11 cellular contexts compared by ENCODE assay signal in the genomic region with DNA sequence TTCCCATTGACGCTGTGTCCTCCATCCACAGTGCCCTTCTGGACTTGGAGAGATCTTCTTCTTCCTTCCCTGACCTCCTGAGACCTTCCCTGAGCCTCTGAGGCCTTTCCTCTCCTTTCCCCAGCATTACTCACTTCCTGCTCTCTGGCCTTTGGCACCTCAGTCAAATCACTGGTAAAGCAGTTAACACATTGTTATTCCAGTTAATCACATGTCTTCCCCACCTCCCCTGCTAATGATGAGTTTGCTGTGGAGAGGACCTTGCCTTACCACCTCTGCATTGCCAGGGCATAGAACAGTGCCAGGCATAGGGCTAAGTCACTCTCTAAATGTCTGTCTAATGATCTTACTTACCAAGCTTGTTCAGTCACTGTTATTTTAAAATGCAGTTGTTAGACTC.
A peak's percentile ranks its signal among the peaks of the same experiment; 100 is the strongest.
DNase-seq lines count a peak whose midpoint lies in the region; ATAC-seq, FAIRE-seq and TF ChIP-seq lines count a peak whose summit lies in the region.
"Had no signal": no experiment of that assay in that cellular context is flagged by ENCODE, and none has a peak within 500 bp of the region (broad histone marks: within the 10 kb centered on the region; RNA-seq: fewer than 3 reads in every experiment).

No MANE protein-coding gene starts in this region.

- 58 to 81% (median 74%) methylated on average over 1 of the region's 1 CpG for WGBS in psoas muscle, 3 donors

- peak; percentile 65 for FAIRE-seq in RCC 7860 (lab: Jason Lieb, UNC)

- no peak overlapping the region for H3K27ac Mint-ChIP-seq in GM23338

- H3K27me3 ChIP-seq in GM23338 (ENCODE audit: insufficient read depth) (no peaks in the 10 kb centered on the region), foreskin keratinocyte (no peaks in the 10 kb centered on the region), psoas muscle (ENCODE audit: insufficient read depth in 3 of 3, low read length in 2 of 3) (no peaks in the 10 kb centered on the region)
- H3K27me3 ChIP-seq: SJSA1 had no signal

- peaks cover 3% of the 10 kb centered on the region for H3K27me3 Mint-ChIP-seq in GM23338 (ENCODE audit: insufficient read depth, low read depth, poor library complexity)

- intact Hi-C loops in psoas muscle (cut with DNase I), result no loop called here

- H3K4me1 Mint-ChIP-seq in GM23338, result peaks cover 6% of the 10 kb centered on the region

- no peak overlapping the region for H3K4me2 ChIP-seq in GM23338

- no peaks in the 10 kb centered on the region for H3K79me2 ChIP-seq in GM23338 (replicated peaks; ENCODE audit: insufficient read depth)

- H3K9me3 ChIP-seq in psoas muscle, result no peaks in the 10 kb centered on the region
- H3K9me3 ChIP-seq: SJSA1 had no signal

- H4K20me1 ChIP-seq in GM23338 (replicated peaks; ENCODE audit: insufficient read depth), result no peaks in the 10 kb centered on the region

- TF ChIP-seq CTCF in GM23338 (conservative IDR thresholded peaks at IDR 0.05; ENCODE audit: low read depth in 2 of 2), result no peak
- no peak for TF ChIP-seq CTCF in foreskin keratinocyte (conservative IDR thresholded peaks at IDR 0.05)
- TF ChIP-seq CTCF in psoas muscle (IDR thresholded peaks at IDR 0.05), result no peak

- DNase-seq in GM23338 (ENCODE audit: low spot score) (no peak), RCC 7860 (ENCODE audit: low spot score) (peak; percentile 72), foreskin keratinocyte (peak in 1 of 2 donors; percentile 28), psoas muscle (no peak), DMS114 treated with DMSO at 0.1 percent for 48 hours (lab: John Stamatoyannopoulos, UW; ENCODE audit: unreplicated experiment) (no peak), anterior cingulate cortex (lab: John Stamatoyannopoulos, UW) (no peak)
- DNase-seq: activated CD8-positive, alpha-beta memory T cell treated with anti-CD3 and anti-CD28 coated beads for 24 hours; GF-D8 had no signal

- H3K4me3 Mint-ChIP-seq in GM23338, result no peak overlapping the region

- peak overlapping the region; percentile 12; the same call in 1 of the 2 replicates for H2AFZ ChIP-seq in GM23338

- H3K4me3 ChIP-seq in GM23338 (no peak overlapping the region), psoas muscle (no peak overlapping the region)
- H3K4me3 ChIP-seq: SJSA1 had no signal

- no peaks in the 10 kb centered on the region for H3K9me3 Mint-ChIP-seq in GM23338

- H3K27ac ChIP-seq in GM23338 (ENCODE audit: low read depth) (no peak overlapping the region), foreskin keratinocyte (no peak overlapping the region), psoas muscle (peak overlapping the region; percentile 32)
- H3K27ac ChIP-seq: SJSA1 had no signal

- H3K36me3 ChIP-seq in GM23338 (ENCODE audit: insufficient read depth), result no peaks in the 10 kb centered on the region
- H3K36me3 ChIP-seq in psoas muscle (ENCODE audit: insufficient read depth in 1 of 2, low read depth in 1 of 2), result no peaks in the 10 kb centered on the region
- H3K36me3 ChIP-seq: SJSA1 had no signal

- no peaks in the 10 kb centered on the region for H3K36me3 Mint-ChIP-seq in GM23338 (ENCODE audit: low read depth)

- no peaks in the 10 kb centered on the region for H3K9me2 ChIP-seq in GM23338 (ENCODE audit: insufficient read depth)

- no peaks in the 10 kb centered on the region for H3F3A ChIP-seq in GM23338 (replicated peaks; ENCODE audit: low read depth)

- H3K4me1 ChIP-seq in GM23338 (ENCODE audit: insufficient read depth) (no peaks in the 10 kb centered on the region), foreskin keratinocyte (peaks cover 4% of the 10 kb centered on the region), psoas muscle (no peaks in the 10 kb centered on the region)

- ATAC-seq in GM23338 (no peak), foreskin keratinocyte (peak; percentile 18), psoas muscle (peak in 3 of 4 donors; percentile 44 to 58 (median 54)), GM19395 (IDR thresholded peaks at IDR 0.05; ENCODE audit: unreplicated experiment) (no peak), HG03196 (IDR thresholded peaks at IDR 0.05; ENCODE audit: unreplicated experiment) (no peak)

TF ChIP-seq in GM23338, 12 proteins besides CTCF, POLR2A, EP300 and RAD21:
- TF ChIP-seq, protein P1, sequence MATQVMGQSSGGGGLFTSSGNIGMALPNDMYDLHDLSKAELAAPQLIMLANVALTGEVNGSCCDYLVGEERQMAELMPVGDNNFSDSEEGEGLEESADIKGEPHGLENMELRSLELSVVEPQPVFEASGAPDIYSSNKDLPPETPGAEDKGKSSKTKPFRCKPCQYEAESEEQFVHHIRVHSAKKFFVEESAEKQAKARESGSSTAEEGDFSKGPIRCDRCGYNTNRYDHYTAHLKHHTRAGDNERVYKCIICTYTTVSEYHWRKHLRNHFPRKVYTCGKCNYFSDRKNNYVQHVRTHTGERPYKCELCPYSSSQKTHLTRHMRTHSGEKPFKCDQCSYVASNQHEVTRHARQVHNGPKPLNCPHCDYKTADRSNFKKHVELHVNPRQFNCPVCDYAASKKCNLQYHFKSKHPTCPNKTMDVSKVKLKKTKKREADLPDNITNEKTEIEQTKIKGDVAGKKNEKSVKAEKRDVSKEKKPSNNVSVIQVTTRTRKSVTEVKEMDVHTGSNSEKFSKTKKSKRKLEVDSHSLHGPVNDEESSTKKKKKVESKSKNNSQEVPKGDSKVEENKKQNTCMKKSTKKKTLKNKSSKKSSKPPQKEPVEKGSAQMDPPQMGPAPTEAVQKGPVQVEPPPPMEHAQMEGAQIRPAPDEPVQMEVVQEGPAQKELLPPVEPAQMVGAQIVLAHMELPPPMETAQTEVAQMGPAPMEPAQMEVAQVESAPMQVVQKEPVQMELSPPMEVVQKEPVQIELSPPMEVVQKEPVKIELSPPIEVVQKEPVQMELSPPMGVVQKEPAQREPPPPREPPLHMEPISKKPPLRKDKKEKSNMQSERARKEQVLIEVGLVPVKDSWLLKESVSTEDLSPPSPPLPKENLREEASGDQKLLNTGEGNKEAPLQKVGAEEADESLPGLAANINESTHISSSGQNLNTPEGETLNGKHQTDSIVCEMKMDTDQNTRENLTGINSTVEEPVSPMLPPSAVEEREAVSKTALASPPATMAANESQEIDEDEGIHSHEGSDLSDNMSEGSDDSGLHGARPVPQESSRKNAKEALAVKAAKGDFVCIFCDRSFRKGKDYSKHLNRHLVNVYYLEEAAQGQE (IDR thresholded peaks at IDR 0.05; ENCODE audit: unreplicated experiment), result no peak
- TF ChIP-seq ZNF331 (CRISPR knock-in tag; IDR thresholded peaks at IDR 0.05; ENCODE audit: low read depth) (no peak), STAT1 (IDR thresholded peaks at IDR 0.05; ENCODE audit: unreplicated experiment) (no peak), EZH2 (IDR thresholded peaks at IDR 0.05; ENCODE audit: low read depth, unreplicated experiment) (no peak), JUNB (IDR thresholded peaks at IDR 0.05; ENCODE audit: unreplicated experiment) (no peak), EZH2phosphoT487 (IDR thresholded peaks at IDR 0.05; ENCODE audit: unreplicated experiment) (no peak), CREB1 (CRISPR knock-in tag; IDR thresholded peaks at IDR 0.05; ENCODE audit: low read depth) (no peak), ZNF114 (CRISPR knock-in tag; IDR thresholded peaks at IDR 0.05) (no peak)

Comparison
In these comparisons a context has a peak if more than half of its experiments do, and no peak if none do; other contexts are left out.
1. ATAC-seq: peak in foreskin keratinocyte (single experiment) and psoas muscle (3 of 4); none in GM23338 (single experiment), GM19395 (single experiment) and HG03196 (single experiment).